Comparison of ENCODE assay signal across 28 cellular contexts in genomic region chr1:14111121-14111520, GRCh38.
"Had no signal": no experiment of that assay in that cellular context is flagged by ENCODE, and none has a peak within 500 bp of the region (broad histone marks: within the 10 kb centered on the region; RNA-seq: fewer than 3 reads in every experiment).

No MANE protein-coding gene starts in this region.

- H3K36me3 ChIP-seq: adrenal gland, colonic mucosa, heart right ventricle, ovary, right lobe of liver, tibial nerve had no signal

- H3K4me3 Mint-ChIP-seq: activated naive CD8-positive, alpha-beta T cell treated with anti-CD3 and anti-CD28 coated beads for 36 hours; mesothelial cell of epicardium; naive B cell; nephron progenitor cell had no signal

- H3K27ac Mint-ChIP-seq: activated naive CD8-positive, alpha-beta T cell treated with anti-CD3 and anti-CD28 coated beads for 36 hours; mesothelial cell of epicardium; naive B cell; nephron progenitor cell; progenitor cell of endocrine pancreas had no signal

- H3K9me3 Mint-ChIP-seq: activated naive CD8-positive, alpha-beta T cell treated with anti-CD3 and anti-CD28 coated beads for 36 hours; mesothelial cell of epicardium had no signal

- FAIRE-seq: kidney, TTC549 had no signal

- H3K4me1 Mint-ChIP-seq: mesothelial cell of epicardium, naive B cell had no signal

- ATAC-seq: activated CD4-positive, CD25-positive, alpha-beta regulatory T cell treated with anti-CD3 and anti-CD28 coated beads, Interleukin-2, amount 50 U/mL, for 24 hours; body of pancreas; heart right ventricle; left colon; right lobe of liver had no signal

- DNase-seq: activated CD4-positive, alpha-beta T cell treated with anti-CD3 and anti-CD28 coated beads for 48 hours; activated CD4-positive, alpha-beta T cell treated with anti-CD3 and anti-CD28 coated beads, Interleukin-2, amount 50 U/mL, for 48 hours; activated CD8-positive, alpha-beta memory T cell treated with anti-CD3 and anti-CD28 coated beads for 24 hours; activated effector memory CD4-positive, alpha-beta T cell treated with Interleukin-2 at 50 U/mL for 16 hours; activated naive CD4-positive, alpha-beta T cell treated with Interleukin-2 at 50 U/mL for 16 hours; activated naive CD8-positive, alpha-beta T cell treated with anti-CD3 and anti-CD28 coated beads for 36 hours; adrenal gland; aorta; body of pancreas; cerebellar nuclear complex; colonic mucosa; effector CD8-positive, alpha-beta T cell; erythroblast; heart right ventricle; kidney; left colon; naive B cell; nephron progenitor cell; ovary; right lobe of liver; stimulated activated CD4-positive, alpha-beta T cell treated with anti-CD3 and anti-CD28 coated beads, Interleukin-2, amount 100 ng/mL, for 48 hours; stimulated activated naive CD4-positive, alpha-beta T cell treated with Interleukin-2 at 50 U/mL for 16 hours had no signal

- H3K27ac ChIP-seq: adrenal gland, body of pancreas, colonic mucosa, heart right ventricle, ovary, right lobe of liver, tibial nerve, VCaP had no signal

- H3K4me1 ChIP-seq: adrenal gland, colonic mucosa, right lobe of liver had no signal

- H3K27me3 ChIP-seq: adrenal gland, body of pancreas, colonic mucosa, ovary, right lobe of liver, tibial nerve had no signal

- H3K4me3 ChIP-seq: adrenal gland, body of pancreas, colonic mucosa, heart right ventricle, ovary, right lobe of liver, tibial nerve had no signal

- H3K36me3 Mint-ChIP-seq: activated naive CD8-positive, alpha-beta T cell treated with anti-CD3 and anti-CD28 coated beads for 36 hours; mesothelial cell of epicardium; naive B cell had no signal

- H3K9me3 ChIP-seq: adrenal gland, body of pancreas, colonic mucosa, ovary, right lobe of liver had no signal
